In genomic region chr2:135615404-135615803, GRCh38 we compare ENCODE assay signal across 15 cellular contexts.
"Had no signal": no experiment of that assay in that cellular context is flagged by ENCODE, and none has a peak within 500 bp of the region (broad histone marks: within the 10 kb centered on the region; RNA-seq: fewer than 3 reads in every experiment).

No MANE protein-coding gene starts in this region.

- H3K9me3 ChIP-seq: gastroesophageal sphincter, lower lobe of right lung, ovary, thoracic aorta, upper lobe of right lung had no signal

- H3K4me1 ChIP-seq: gastroesophageal sphincter, lower lobe of right lung, upper lobe of right lung had no signal

- H3K27ac ChIP-seq: gastroesophageal sphincter, hepatocyte, lower lobe of right lung, ovary, thoracic aorta, upper lobe of right lung had no signal

- H3K4me2 ChIP-seq: hepatocyte had no signal

- DNase-seq: activated CD4-positive, alpha-beta T cell treated with anti-CD3 and anti-CD28 coated beads for 4 hours; activated CD8-positive, alpha-beta T cell treated with anti-CD3 and anti-CD28 coated beads for 36 hours; activated effector memory CD4-positive, alpha-beta T cell treated with anti-CD3 and anti-CD28 coated beads, Interleukin-2, amount 50 U/mL, for 16 hours; activated T-cell treated with anti-CD3 and anti-CD28 coated beads, Interleukin-2, amount 50 U/mL, for 48 hours; amniotic stem cell; islet precursor cell; lower lobe of right lung; ovary; retina; upper lobe of right lung had no signal

- H3K36me3 ChIP-seq: lower lobe of right lung, ovary, thoracic aorta, upper lobe of right lung had no signal

- H3K4me3 ChIP-seq: gastroesophageal sphincter, hepatocyte, lower lobe of right lung, ovary, thoracic aorta, upper lobe of right lung had no signal

- ATAC-seq: activated CD8-positive, alpha-beta T cell treated with anti-CD3 and anti-CD28 coated beads for 36 hours; activated naive CD4-positive, alpha-beta T cell treated with anti-CD3 and anti-CD28 coated beads, Interleukin-2, amount 50 U/mL, for 72 hours; gastroesophageal sphincter; lower lobe of right lung; stimulated activated effector memory CD8-positive, alpha-beta T cell treated with anti-CD3 and anti-CD28 coated beads, Interleukin-12 subunit alpha, Interleukin-12 subunit beta, amount 100 ng/mL, for 72 hours; upper lobe of right lung had no signal

- H2AFZ ChIP-seq: hepatocyte had no signal

- H3K27me3 ChIP-seq: gastroesophageal sphincter, hepatocyte, ovary, upper lobe of right lung had no signal
